Comparison of ENCODE assay signal across 10 cellular contexts in the genomic region with DNA sequence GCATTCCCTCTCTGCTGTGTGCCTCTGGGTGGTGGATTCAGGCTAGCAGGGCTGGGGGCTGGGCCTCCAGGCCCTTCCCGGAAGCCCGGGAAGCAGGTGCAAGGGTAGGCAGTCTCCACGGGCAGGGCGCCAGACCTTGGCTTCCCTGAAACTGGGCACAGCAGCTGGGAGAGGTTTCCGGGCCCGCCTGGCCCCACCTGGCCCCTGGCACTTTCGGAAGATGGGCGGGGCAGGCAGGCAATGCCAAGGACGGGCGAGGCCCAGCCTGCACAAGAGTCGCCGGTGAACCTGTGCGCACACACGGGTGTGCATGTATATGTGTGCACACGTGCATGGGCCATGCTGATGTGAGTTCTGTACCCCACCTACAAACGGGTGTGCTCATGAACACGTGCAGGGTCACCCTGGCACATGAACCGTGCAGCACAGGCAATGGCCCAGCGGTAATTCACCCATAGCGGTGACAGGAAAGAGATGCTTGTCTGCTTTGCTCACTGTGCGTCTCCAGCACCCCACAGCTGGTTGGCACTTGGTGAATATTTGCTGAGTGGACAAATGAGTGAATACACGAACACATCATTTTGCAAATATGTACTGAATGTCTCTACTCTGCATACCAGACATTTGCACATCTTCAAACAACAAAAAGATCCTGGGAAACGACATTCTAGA. TPM values are rescaled to one million over a fixed set of nuclear protein-coding genes. Genes with fewer than 3 reads are reported as not detected.
DNase-seq lines count a peak whose midpoint lies in the region; ATAC-seq and TF ChIP-seq lines count a peak whose summit lies in the region.
"Had no signal": no experiment of that assay in that cellular context is flagged by ENCODE, and none has a peak within 500 bp of the region (broad histone marks: within the 10 kb centered on the region; RNA-seq: fewer than 3 reads in every experiment).

No MANE protein-coding gene starts in this region.

- CTCF ChIA-PET in PC-3 (lab: Charles Lee) = interaction anchor here (1.0 kb wide), 1 partner anchor 15 kb away, joined by 5 read pairs; a partner anchor contains a TSS

- peak overlapping the region; percentile 48 for H3K4me3 ChIP-seq in PC-3 (ENCODE audit: low read length)
- H3K4me3 ChIP-seq in fibroblast of lung (replicated peaks in 1 of 4; ENCODE audit: control extremely low read depth in 1 of 4, insufficient read depth in 1 of 4, low read depth in 3 of 4, low read length in 4 of 4) = no peak overlapping the region

- H3K4me2 ChIP-seq in PC-3 (ENCODE audit: low read length) = peak overlapping the region; percentile 80
- peak overlapping the region; percentile 17 for H3K4me2 ChIP-seq in fibroblast of lung (ENCODE audit: extremely low read depth, insufficient read depth, low read length)

- no peaks in the 10 kb centered on the region for H4K20me1 ChIP-seq in PC-3 (ENCODE audit: low read length)
- H4K20me1 ChIP-seq in fibroblast of lung (ENCODE audit: control insufficient read depth, extremely low read depth, insufficient read depth, low read length) = no peaks in the 10 kb centered on the region

- peak overlapping the region; percentile 12 for H3K4me3 Mint-ChIP-seq in stimulated activated memory B cell treated with anti-CD40 and anti-IgM and Interleukin-4, amounts not matched to agents 10 μg/mL and 1 μg/mL and 100 μg/mL, for 72 hours
- no peak overlapping the region for H3K4me3 Mint-ChIP-seq in activated T-helper 2 cell treated with anti-CD3 and anti-CD28 coated beads, Interferon-gamma antibody, Interleukin-2, Interleukin-4, amounts not matched to agents 10 μg/mL and 5 μg/mL and 100 μg/mL, durations not matched to agents 14 hours and 24 hours and 36 hours (ENCODE audit: low read depth)

- H3K4me1 ChIP-seq in PC-3 (ENCODE audit: insufficient read depth, low read length) (peaks cover 37% of the 10 kb centered on the region), fibroblast of lung (ENCODE audit: control insufficient read depth, extremely low read depth, insufficient read depth, low read length) (peaks cover 20% of the 10 kb centered on the region)

- POLR2A ChIA-PET in PC-3 (lab: Charles Lee; ENCODE audit: unreplicated experiment) = interaction anchor here (0.5 to 1.0 kb wide), 2 partner anchors 15 to 63 kb away, joined by 8 to 12 read pairs; a partner anchor contains a TSS

- H3K79me2 ChIP-seq in PC-3 (ENCODE audit: low read length) = peaks cover 22% of the 10 kb centered on the region
- H3K79me2 ChIP-seq in fibroblast of lung (ENCODE audit: control insufficient read depth, insufficient read depth, low read length) = no peaks in the 10 kb centered on the region

- H3K9me2 ChIP-seq in PC-3 (replicated peaks; ENCODE audit: low read length) = no peaks in the 10 kb centered on the region

- peak; percentile 84 for DNase-seq in HCEC 1CT
- DNase-seq in PC-3 = peak; percentile 93
- peak; percentile 70 to 92 for DNase-seq in fibroblast of lung (ENCODE audit: low read depth in 2 of 2)
- DNase-seq in effector CD4-positive, alpha-beta T cell = no peak
- no peak for DNase-seq in activated T-helper 2 cell treated with anti-CD3 and anti-CD28 coated beads, Interferon-gamma antibody, Interleukin-2, Interleukin-4, amounts not matched to agents 10 μg/mL and 5 μg/mL and 100 μg/mL, durations not matched to agents 14 hours and 24 hours and 36 hours (ENCODE audit: low spot score)
- no peak for DNase-seq in SIG-M5 treated with dmso at 0.1 percent for 504 hours (lab: John Stamatoyannopoulos, UW; ENCODE audit: unreplicated experiment)
- DNase-seq: activated T-cell treated with anti-CD3 and anti-CD28 coated beads, Interleukin-2, amount 50 U/mL, for 48 hours; nucleus accumbens had no signal

- 0 out of 2 replicates have a peak overlapping the region, but pooled peaks have one; percentile 37 for H2AFZ ChIP-seq in PC-3 (ENCODE audit: low read length)
- no peak overlapping the region for H2AFZ ChIP-seq in fibroblast of lung (ENCODE audit: low read length)

- peaks cover under 1% of the 10 kb centered on the region for H3K9me3 Mint-ChIP-seq in stimulated activated memory B cell treated with anti-CD40 and anti-IgM and Interleukin-4, amounts not matched to agents 10 μg/mL and 1 μg/mL and 100 μg/mL, for 72 hours
- H3K9me3 Mint-ChIP-seq in activated T-helper 2 cell treated with anti-CD3 and anti-CD28 coated beads, Interferon-gamma antibody, Interleukin-2, Interleukin-4, amounts not matched to agents 10 μg/mL and 5 μg/mL and 100 μg/mL, durations not matched to agents 14 hours and 24 hours and 36 hours = no peaks in the 10 kb centered on the region

- H3F3A ChIP-seq in PC-3 (ENCODE audit: low read length, unreplicated experiment) = no peaks in the 10 kb centered on the region

- intact Hi-C loops in PC-3 (cut with micrococcal nuclease) = loop anchor here (1.0 kb wide), 1 partner anchor 88 kb away; no protein-coding TSS in a partner anchor
- intact Hi-C loops in activated T-helper 2 cell treated with anti-CD3 and anti-CD28 coated beads, Interferon-gamma antibody, Interleukin-2, Interleukin-4, amounts not matched to agents 10 μg/mL and 5 μg/mL and 100 μg/mL, durations not matched to agents 14 hours and 24 hours and 36 hours (cut with micrococcal nuclease) = no loop called here

- no peaks in the 10 kb centered on the region for H3K27me3 ChIP-seq in PC-3 (ENCODE audit: low read length)
- H3K27me3 ChIP-seq in fibroblast of lung (ENCODE audit: control insufficient read depth, insufficient read depth, low read length) = no peaks in the 10 kb centered on the region

- no peaks in the 10 kb centered on the region for H3K36me3 Mint-ChIP-seq in stimulated activated memory B cell treated with anti-CD40 and anti-IgM and Interleukin-4, amounts not matched to agents 10 μg/mL and 1 μg/mL and 100 μg/mL, for 72 hours
- H3K36me3 Mint-ChIP-seq in activated T-helper 2 cell treated with anti-CD3 and anti-CD28 coated beads, Interferon-gamma antibody, Interleukin-2, Interleukin-4, amounts not matched to agents 10 μg/mL and 5 μg/mL and 100 μg/mL, durations not matched to agents 14 hours and 24 hours and 36 hours (ENCODE audit: low read depth) = no peaks in the 10 kb centered on the region

- H3K27ac Mint-ChIP-seq in stimulated activated memory B cell treated with anti-CD40 and anti-IgM and Interleukin-4, amounts not matched to agents 10 μg/mL and 1 μg/mL and 100 μg/mL, for 72 hours = no peak overlapping the region
- H3K27ac Mint-ChIP-seq in activated T-helper 2 cell treated with anti-CD3 and anti-CD28 coated beads, Interferon-gamma antibody, Interleukin-2, Interleukin-4, amounts not matched to agents 10 μg/mL and 5 μg/mL and 100 μg/mL, durations not matched to agents 14 hours and 24 hours and 36 hours = no peak overlapping the region

- H3K4me1 Mint-ChIP-seq in stimulated activated memory B cell treated with anti-CD40 and anti-IgM and Interleukin-4, amounts not matched to agents 10 μg/mL and 1 μg/mL and 100 μg/mL, for 72 hours = peaks cover 64% of the 10 kb centered on the region
- peaks cover 24% of the 10 kb centered on the region for H3K4me1 Mint-ChIP-seq in activated T-helper 2 cell treated with anti-CD3 and anti-CD28 coated beads, Interferon-gamma antibody, Interleukin-2, Interleukin-4, amounts not matched to agents 10 μg/mL and 5 μg/mL and 100 μg/mL, durations not matched to agents 14 hours and 24 hours and 36 hours (ENCODE audit: low read depth)

- ATAC-seq in PC-3 = peak; percentile 52
- peak; percentile 49 for ATAC-seq in stimulated activated memory B cell treated with anti-CD40 and anti-IgM and Interleukin-4, amounts not matched to agents 10 μg/mL and 1 μg/mL and 100 μg/mL, for 72 hours
- ATAC-seq in HG02840 (IDR thresholded peaks at IDR 0.05; ENCODE audit: low FRiP score, unreplicated experiment) = no peak

- H3K36me3 ChIP-seq in PC-3 (ENCODE audit: low read depth, low read length) (no peaks in the 10 kb centered on the region), fibroblast of lung (ENCODE audit: control insufficient read depth, insufficient read depth, low read length) (no peaks in the 10 kb centered on the region)

- peaks cover 70% of the 10 kb centered on the region for H3K27me3 Mint-ChIP-seq in stimulated activated memory B cell treated with anti-CD40 and anti-IgM and Interleukin-4, amounts not matched to agents 10 μg/mL and 1 μg/mL and 100 μg/mL, for 72 hours
- peaks cover 54% of the 10 kb centered on the region for H3K27me3 Mint-ChIP-seq in activated T-helper 2 cell treated with anti-CD3 and anti-CD28 coated beads, Interferon-gamma antibody, Interleukin-2, Interleukin-4, amounts not matched to agents 10 μg/mL and 5 μg/mL and 100 μg/mL, durations not matched to agents 14 hours and 24 hours and 36 hours (ENCODE audit: low read depth)

- TF ChIP-seq CTCF in PC-3 (conservative IDR thresholded peaks at IDR 0.05; ENCODE audit: low read depth, low read length) (no peak), fibroblast of lung (conservative IDR thresholded peaks at IDR 0.05 in 1 of 2, IDR thresholded peaks at IDR 0.05 in 1 of 2; ENCODE audit: low read depth in 1 of 2, low read length in 2 of 2) (no peak)

- H3K27ac ChIP-seq in PC-3 (ENCODE audit: low read length) = peak overlapping the region; percentile 89
- H3K27ac ChIP-seq in fibroblast of lung (ENCODE audit: insufficient read depth, low read length) = no peak overlapping the region

- no TSS peak for BruUV-seq in PC-3 (replicated peaks; lab: Mats Ljungman, UMichigan)

- H3K9ac ChIP-seq in PC-3 (ENCODE audit: low read length) = peak overlapping the region; percentile 51
- H3K9ac ChIP-seq in fibroblast of lung (ENCODE audit: insufficient read depth, low read length) = no peak overlapping the region

- H3K9me3 ChIP-seq in PC-3 (ENCODE audit: low read length) = no peaks in the 10 kb centered on the region
- no peaks in the 10 kb centered on the region for H3K9me3 ChIP-seq in fibroblast of lung (ENCODE audit: control insufficient read depth, insufficient read depth, low read depth, low read length)

RNA-seq across cellular contexts. Expression of a gene that starts 15.3 kb away (rescaled TPM):
- 137 and 154 TPM in 2 replicates for total RNA-seq in PC-3 (2014; rRNA removed)
- total RNA-seq in fibroblast of lung = 16.4 and 32.5 TPM in 2 replicates
- polyA plus RNA-seq in fibroblast of lung = 61.7 and 72.8 TPM in 2 replicates
- polyA plus RNA-seq in fibroblast of lung (2012) = 49.2 and 60.5 TPM in 2 replicates
- polyA minus RNA-seq in fibroblast of lung (ENCODE audit: low replicate concordance) = 44.8 and 57.4 TPM in 2 replicates
- total RNA-seq in activated T-helper 2 cell treated with anti-CD3 and anti-CD28 coated beads, Interferon-gamma antibody, Interleukin-2, Interleukin-4, amounts not matched to agents 10 μg/mL and 5 μg/mL and 100 μg/mL, durations not matched to agents 14 hours and 24 hours and 36 hours = 90.7 and 95.2 TPM in 2 replicates

RNA-seq across cellular contexts. Expression of a gene that starts 34.5 kb away (rescaled TPM):
- total RNA-seq in PC-3 (2014; rRNA removed) (220 and 327 TPM in 2 replicates), fibroblast of lung (47.0 and 56.3 TPM in 2 replicates)
- 41.6 and 94.8 TPM in 2 replicates for polyA plus RNA-seq in fibroblast of lung
- 40.7 and 92.7 TPM in 2 replicates for polyA plus RNA-seq in fibroblast of lung (2012)
- 62.0 and 80.7 TPM in 2 replicates for polyA minus RNA-seq in fibroblast of lung (ENCODE audit: low replicate concordance)
- total RNA-seq in activated T-helper 2 cell treated with anti-CD3 and anti-CD28 coated beads, Interferon-gamma antibody, Interleukin-2, Interleukin-4, amounts not matched to agents 10 μg/mL and 5 μg/mL and 100 μg/mL, durations not matched to agents 14 hours and 24 hours and 36 hours = 111 and 115 TPM in 2 replicates

Comparison
In these comparisons a context has a peak if more than half of its experiments do, and no peak if none do; other contexts are left out.
1. DNase-seq: peak in HCEC 1CT (single experiment), PC-3 (single experiment) and fibroblast of lung (2 of 2); none in effector CD4-positive, alpha-beta T cell (single experiment), activated T-helper 2 cell treated with anti-CD3 and anti-CD28 coated beads, Interferon-gamma antibody, Interleukin-2, Interleukin-4, amounts not matched to agents 10 μg/mL and 5 μg/mL and 100 μg/mL, durations not matched to agents 14 hours and 24 hours and 36 hours (single experiment) and SIG-M5 treated with dmso at 0.1 percent for 504 hours (single experiment).